Comparison of ENCODE assay signal across 13 cellular contexts in genomic region chr10:71639412-71639719, GRCh38.
"Had no signal": no experiment of that assay in that cellular context is flagged by ENCODE, and none has a peak within 500 bp of the region (broad histone marks: within the 10 kb centered on the region; RNA-seq: fewer than 3 reads in every experiment).

No MANE protein-coding gene starts in this region.

- H3K4me3 ChIP-seq: ascending aorta, esophagus muscularis mucosa, prostate gland, smooth muscle cell had no signal

- H3K27me3 ChIP-seq: ascending aorta, esophagus muscularis mucosa had no signal

- H3K9me3 ChIP-seq: ascending aorta, esophagus muscularis mucosa, prostate gland had no signal

- FAIRE-seq: bronchial epithelial cell, urothelium cell line had no signal

- DNase-seq: activated CD4-positive, alpha-beta T cell treated with anti-CD3 and anti-CD28 coated beads, Interleukin-2, amount 50 U/mL, for 1 hour; activated CD8-positive, alpha-beta memory T cell treated with anti-CD3 and anti-CD28 coated beads for 24 hours; activated naive CD4-positive, alpha-beta T cell treated with Interleukin-2 at 50 U/mL for 16 hours; immature natural killer cell; natural killer cell; right cardiac atrium had no signal

- H3K27ac ChIP-seq: ascending aorta, esophagus muscularis mucosa, prostate gland had no signal

- ATAC-seq: activated CD4-positive, CD25-positive, alpha-beta regulatory T cell treated with anti-CD3 and anti-CD28 coated beads, Interleukin-2, amount 50 U/mL, for 24 hours; natural killer cell had no signal

- H3K36me3 ChIP-seq: ascending aorta, esophagus muscularis mucosa, prostate gland had no signal

- H3K4me1 ChIP-seq: ascending aorta had no signal

- H3K4me2 ChIP-seq: smooth muscle cell had no signal
